ENCODE assay signal across 1 cellular context in genomic region chr1:245605480-245606156, GRCh38.
TF ChIP-seq lines count a peak whose summit lies in the region.

No MANE protein-coding gene starts in this region.

TF ChIP-seq in SK-N-SH, 30 proteins besides CTCF, POLR2A, EP300 and RAD21 (continued from another document):
- TF ChIP-seq ZBTB33 (IDR thresholded peaks at IDR 0.05; ENCODE audit: borderline replicate concordance, low read depth) (no peak), REST (IDR thresholded peaks at IDR 0.05; ENCODE audit: low read depth, low read length) (no peak; the same call in 1 of the 2 replicates), GATA2 (CRISPR knock-in tag; IDR thresholded peaks at IDR 0.05) (peak; percentile 80)
